8 cellular contexts compared by ENCODE assay signal in genomic region chr4:169659736-169660670, GRCh38. TPM values are rescaled to one million over a fixed set of nuclear protein-coding genes. Genes with fewer than 3 reads are reported as not detected.
DNase-seq lines count a peak whose midpoint lies in the region; ATAC-seq, FAIRE-seq and TF ChIP-seq lines count a peak whose summit lies in the region.

No MANE protein-coding gene starts in this region.

- H3K27ac ChIP-seq in C4-2B (peak overlapping the region; percentile 55; the same call in 1 of the 2 replicates), mesendoderm (ENCODE audit: low read depth, low read length) (peak overlapping the region; percentile 80)

- peaks cover 4% of the 10 kb centered on the region for H3K36me3 Mint-ChIP-seq in activated CD8-positive, alpha-beta memory T cell treated with anti-CD3 and anti-CD28 coated beads, Interleukin-2, amount 10 ng/mL, durations not matched to agents 7 days and 5 days

- peaks cover 1% of the 10 kb centered on the region for H3K79me1 ChIP-seq in mesendoderm (ENCODE audit: low read length)

- no peaks in the 10 kb centered on the region for H3K9me3 Mint-ChIP-seq in activated CD8-positive, alpha-beta memory T cell treated with anti-CD3 and anti-CD28 coated beads, Interleukin-2, amount 10 ng/mL, durations not matched to agents 7 days and 5 days (ENCODE audit: low read depth)

- CTCF ChIA-PET in activated CD8-positive, alpha-beta memory T cell treated with anti-CD3 and anti-CD28 coated beads, Interleukin-2, amount 10 ng/mL, durations not matched to agents 7 days and 5 days (lab: Charles Lee): interaction anchor here (2.3 to 2.6 kb wide), 2 partner anchors 40 to 47 kb away, joined by 10 to 11 read pairs; partner anchors contain the start of genes CLCN3 and NEK1

- no peaks in the 10 kb centered on the region for H3K27me3 Mint-ChIP-seq in activated CD8-positive, alpha-beta memory T cell treated with anti-CD3 and anti-CD28 coated beads, Interleukin-2, amount 10 ng/mL, durations not matched to agents 7 days and 5 days

- H4K8ac ChIP-seq in mesendoderm (ENCODE audit: low read depth, low read length): no peak overlapping the region

- H2BK120ac ChIP-seq in mesendoderm (ENCODE audit: low read depth, low read length): no peak overlapping the region

- ATAC-seq in GM19397 (IDR thresholded peaks at IDR 0.05; ENCODE audit: unreplicated experiment): peak; percentile 97
- ATAC-seq in HG03558 (IDR thresholded peaks at IDR 0.05; ENCODE audit: extremely low read depth, unreplicated experiment): peak; percentile 99
- peak; percentile 98 for ATAC-seq in activated CD8-positive, alpha-beta memory T cell treated with anti-CD3 and anti-CD28 coated beads, Interleukin-2, amount 10 ng/mL, durations not matched to agents 7 days and 5 days

- H3K4ac ChIP-seq in mesendoderm (ENCODE audit: low read depth, low read length): no peak overlapping the region

- H3K27ac Mint-ChIP-seq in activated CD8-positive, alpha-beta memory T cell treated with anti-CD3 and anti-CD28 coated beads, Interleukin-2, amount 10 ng/mL, durations not matched to agents 7 days and 5 days: peak overlapping the region; percentile 90

- H3K4me3 Mint-ChIP-seq in activated CD8-positive, alpha-beta memory T cell treated with anti-CD3 and anti-CD28 coated beads, Interleukin-2, amount 10 ng/mL, durations not matched to agents 7 days and 5 days: peak overlapping the region; percentile 68

- peaks cover 23% of the 10 kb centered on the region for H3K4me1 Mint-ChIP-seq in activated CD8-positive, alpha-beta memory T cell treated with anti-CD3 and anti-CD28 coated beads, Interleukin-2, amount 10 ng/mL, durations not matched to agents 7 days and 5 days

- no peak for TF ChIP-seq CTCF in C4-2B (conservative IDR thresholded peaks at IDR 0.05)

- peak; percentile 85 for DNase-seq in NCI-H82 treated with DMSO at 0.1 percent for 48 hours (lab: John Stamatoyannopoulos, UW; ENCODE audit: unreplicated experiment)
- DNase-seq in activated CD8-positive, alpha-beta memory T cell treated with anti-CD3 and anti-CD28 coated beads, Interleukin-2, amount 10 ng/mL, durations not matched to agents 7 days and 5 days: peak; percentile 84
- peak; percentile 99 for DNase-seq in mesendoderm
- DNase-seq in stimulated activated CD8-positive, alpha-beta memory T cell treated with anti-CD3 and anti-CD28 coated beads, Interleukin-15, amount 100 ng/mL, for 1 hour (ENCODE audit: low read depth): peak; percentile 32

- H2BK15ac ChIP-seq in mesendoderm (replicated peaks; ENCODE audit: low read depth): no peak overlapping the region

- no peak overlapping the region for H3K23ac ChIP-seq in mesendoderm (ENCODE audit: low read length)

- H3K56ac ChIP-seq in mesendoderm (ENCODE audit: low read length): peak overlapping the region; percentile 17

- H3K4me3 ChIP-seq in mesendoderm (ENCODE audit: low read length): peak overlapping the region; percentile 0

- H3K27me3 ChIP-seq in mesendoderm (ENCODE audit: insufficient read depth, low read length, poor library complexity): no peaks in the 10 kb centered on the region

- H3K79me2 ChIP-seq in mesendoderm (ENCODE audit: control insufficient read depth, insufficient read depth, low read length): peaks cover 6% of the 10 kb centered on the region

- peak overlapping the region; percentile 60 for H3K18ac ChIP-seq in mesendoderm (ENCODE audit: low read length)

- WGBS in mesendoderm (ENCODE audit: extremely low coverage, insufficient coverage, low lambda C conversion rate): no CpG with 5 or more reads among the region's 14 CpGs

- no peak overlapping the region for H2BK5ac ChIP-seq in mesendoderm (ENCODE audit: low read length)

- no peak overlapping the region for H2AK5ac ChIP-seq in mesendoderm (ENCODE audit: low read length)

- H3K4me1 ChIP-seq in mesendoderm (ENCODE audit: control insufficient read depth, low read depth, low read length): no peaks in the 10 kb centered on the region

- H4K5ac ChIP-seq in mesendoderm (ENCODE audit: low read length): no peak overlapping the region

- peak; percentile 93 for FAIRE-seq in endometrium (lab: Jason Lieb, UNC)

- H3K9ac ChIP-seq in mesendoderm (ENCODE audit: low read length): peak overlapping the region; percentile 37

- H3K36me3 ChIP-seq in mesendoderm (ENCODE audit: control insufficient read depth, insufficient read depth, low read length): no peaks in the 10 kb centered on the region

- H3K4me2 ChIP-seq in mesendoderm (ENCODE audit: low read length): peak overlapping the region; percentile 25

RNA-seq across cellular contexts. Expression of gene CLCN3, which starts 39.6 kb away (rescaled TPM):
- 10 to 100 TPM; 21.5 to 22.8 TPM for total RNA-seq in activated CD8-positive, alpha-beta memory T cell treated with anti-CD3 and anti-CD28 coated beads, Interleukin-2, amount 10 ng/mL, durations not matched to agents 7 days and 5 days
- polyA plus RNA-seq in mesendoderm (2013, experiment 1 of 2): 16.5 TPM
- 17.1 TPM for polyA plus RNA-seq in mesendoderm (2013, experiment 2 of 2)

RNA-seq across cellular contexts. Expression of gene NEK1, which starts 47.6 kb away (rescaled TPM):
- 10 to 100 TPM; 12.9 to 21.6 TPM for total RNA-seq in activated CD8-positive, alpha-beta memory T cell treated with anti-CD3 and anti-CD28 coated beads, Interleukin-2, amount 10 ng/mL, durations not matched to agents 7 days and 5 days
- polyA plus RNA-seq in mesendoderm (2013, experiment 1 of 2): 7.9 TPM
- polyA plus RNA-seq in mesendoderm (2013, experiment 2 of 2): 8.1 TPM

Comparison
In these comparisons a context has a peak if more than half of its experiments do, and no peak if none do; other contexts are left out.
1. Peak in every context shown above with its lines: DNase-seq, ATAC-seq, H3K4me3 ChIP-seq and H3K27ac ChIP-seq.
2. DNase-seq: peak in every context shown above with its lines; median percentile 99 in mesendoderm; 85 in NCI-H82 treated with DMSO at 0.1 percent for 48 hours; 84 in activated CD8-positive, alpha-beta memory T cell treated with anti-CD3 and anti-CD28 coated beads, Interleukin-2, amount 10 ng/mL, durations not matched to agents 7 days and 5 days; 32 in stimulated activated CD8-positive, alpha-beta memory T cell treated with anti-CD3 and anti-CD28 coated beads, Interleukin-15, amount 100 ng/mL, for 1 hour.